23 cellular contexts compared by ENCODE assay signal in genomic region chr15:81010086-81010485, GRCh38.
"Had no signal": no experiment of that assay in that cellular context is flagged by ENCODE, and none has a peak within 500 bp of the region (broad histone marks: within the 10 kb centered on the region; RNA-seq: fewer than 3 reads in every experiment).

No MANE protein-coding gene starts in this region.

- H3K4me1 Mint-ChIP-seq: nephron progenitor cell had no signal

- H3K27ac ChIP-seq: hepatocyte, left ventricle myocardium inferior, neutrophil, spleen, tibial artery, upper lobe of left lung, uterus had no signal

- H3K27me3 Mint-ChIP-seq: naive thymus-derived CD4-positive, alpha-beta T cell; stimulated activated memory B cell treated with anti-CD40 and anti-IgM and Interleukin-4, amounts not matched to agents 10 μg/mL and 1 μg/mL and 100 μg/mL, for 72 hours; stimulated activated naive CD8-positive, alpha-beta T cell treated with anti-CD3 and anti-CD28 coated beads, Interleukin-15, Interleukin-2, amounts not matched to agents 100 ng/mL and 50 ng/mL, for 24 hours had no signal

- H3K4me2 ChIP-seq: hepatocyte had no signal

- DNase-seq: dermis blood vessel endothelial cell; effector CD4-positive, alpha-beta T cell; foreskin melanocyte; head of caudate nucleus; kidney; left cardiac atrium; left ventricle myocardium inferior; naive thymus-derived CD4-positive, alpha-beta T cell; nephron progenitor cell; posterior cingulate gyrus; spleen; stimulated activated CD4-positive, alpha-beta T cell treated with anti-CD3 and anti-CD28 coated beads, Interleukin-15, amount 100 ng/mL, for 24 hours; stimulated activated CD4-positive, alpha-beta T cell treated with anti-CD3 and anti-CD28 coated beads, Interleukin-1b, Interleukin-23, amount 100 ng/mL, for 48 hours; stimulated activated CD4-positive, alpha-beta T cell treated with anti-CD3 and anti-CD28 coated beads, Interleukin-4, amount 100 ng/mL, for 24 hours; tibial artery; upper lobe of left lung; uterus had no signal

- ATAC-seq: left cardiac atrium; naive thymus-derived CD4-positive, alpha-beta T cell; sciatic nerve; stimulated activated memory B cell treated with anti-CD40 and anti-IgM and Interleukin-4, amounts not matched to agents 10 μg/mL and 1 μg/mL and 100 μg/mL, for 72 hours had no signal

- H3K4me3 ChIP-seq: hepatocyte, left ventricle myocardium inferior, lung, spleen, tibial artery, upper lobe of left lung, uterus had no signal

- H3K4me1 ChIP-seq: uterus had no signal

- H3K9me3 Mint-ChIP-seq: naive thymus-derived CD4-positive, alpha-beta T cell; nephron progenitor cell; stimulated activated memory B cell treated with anti-CD40 and anti-IgM and Interleukin-4, amounts not matched to agents 10 μg/mL and 1 μg/mL and 100 μg/mL, for 72 hours; stimulated activated naive CD8-positive, alpha-beta T cell treated with anti-CD3 and anti-CD28 coated beads, Interleukin-15, Interleukin-2, amounts not matched to agents 100 ng/mL and 50 ng/mL, for 24 hours had no signal

- H3K27ac Mint-ChIP-seq: nephron progenitor cell; stimulated activated memory B cell treated with anti-CD40 and anti-IgM and Interleukin-4, amounts not matched to agents 10 μg/mL and 1 μg/mL and 100 μg/mL, for 72 hours; stimulated activated naive CD8-positive, alpha-beta T cell treated with anti-CD3 and anti-CD28 coated beads, Interleukin-15, Interleukin-2, amounts not matched to agents 100 ng/mL and 50 ng/mL, for 24 hours had no signal

- H2AFZ ChIP-seq: hepatocyte had no signal

- H3K9me3 ChIP-seq: left ventricle myocardium inferior, neutrophil, spleen, tibial artery, upper lobe of left lung, uterus had no signal

- H3K4me3 Mint-ChIP-seq: naive thymus-derived CD4-positive, alpha-beta T cell; nephron progenitor cell; stimulated activated memory B cell treated with anti-CD40 and anti-IgM and Interleukin-4, amounts not matched to agents 10 μg/mL and 1 μg/mL and 100 μg/mL, for 72 hours; stimulated activated naive CD8-positive, alpha-beta T cell treated with anti-CD3 and anti-CD28 coated beads, Interleukin-15, Interleukin-2, amounts not matched to agents 100 ng/mL and 50 ng/mL, for 24 hours had no signal

- H3K27me3 ChIP-seq: hepatocyte, neutrophil, spleen, tibial artery, upper lobe of left lung, uterus had no signal

- H3K36me3 ChIP-seq: left ventricle myocardium inferior, neutrophil, spleen, tibial artery, upper lobe of left lung, uterus had no signal
